In the genomic region with DNA sequence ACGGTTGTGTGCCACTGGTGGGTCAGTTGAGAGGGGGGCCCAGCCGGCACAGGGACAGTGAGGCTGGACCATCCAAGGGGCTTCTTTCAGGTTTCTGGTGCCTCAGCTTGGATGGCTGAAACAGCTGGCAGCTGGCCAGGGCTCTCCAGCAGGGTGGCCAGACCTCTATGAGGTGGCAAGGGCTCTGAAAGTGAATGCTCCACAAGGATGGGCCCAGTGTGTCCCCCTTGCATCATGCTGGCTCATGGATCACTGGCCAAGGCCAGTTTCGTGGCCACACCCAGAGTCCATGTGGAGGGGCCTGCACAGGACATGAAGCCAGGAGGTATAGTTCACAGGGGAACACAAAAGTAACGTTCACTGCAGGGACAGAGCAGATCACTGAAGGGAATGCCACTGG, we compare ENCODE assay signal across 18 cellular contexts. TPM values are rescaled to one million over a fixed set of nuclear protein-coding genes. Genes with fewer than 3 reads are reported as not detected.
DNase-seq lines count a peak whose midpoint lies in the region; ATAC-seq and TF ChIP-seq lines count a peak whose summit lies in the region.
"Had no signal": no experiment of that assay in that cellular context is flagged by ENCODE, and none has a peak within 500 bp of the region (broad histone marks: within the 10 kb centered on the region; RNA-seq: fewer than 3 reads in every experiment).

No MANE protein-coding gene starts in this region.

- peaks cover 5% of the 10 kb centered on the region; the same call in 1 of the 2 replicates for H3K9me1 ChIP-seq in IMR-90 (ENCODE audit: insufficient read depth, low read length)

- H2BK15ac ChIP-seq in IMR-90 (ENCODE audit: low read depth, low read length) = no peak overlapping the region
- no peak overlapping the region for H2BK15ac ChIP-seq in mesenchymal stem cell (ENCODE audit: low read depth, poor library complexity, severe bottlenecking)

- TF ChIP-seq POLR2A in IMR-90 (IDR thresholded peaks at IDR 0.05; ENCODE audit: low read depth, low read length) = no peak
- no peak for TF ChIP-seq POLR2A in testis (IDR thresholded peaks at IDR 0.05)

- H2BK12ac ChIP-seq in mesenchymal stem cell (ENCODE audit: low read length in 2 of 2) = no peak overlapping the region

- H3K23ac ChIP-seq in IMR-90 (ENCODE audit: low read depth, low read length) (no peak overlapping the region), mesenchymal stem cell (ENCODE audit: low read length in 2 of 2) (no peak overlapping the region)

- H4K5ac ChIP-seq in IMR-90 (ENCODE audit: low read depth, low read length) = no peak overlapping the region

- H2BK120ac ChIP-seq in IMR-90 (ENCODE audit: low read depth, low read length) (no peak overlapping the region), mesenchymal stem cell (ENCODE audit: low read depth, low read length) (no peak overlapping the region)

- no TSS peak for BruUV-seq in IMR-90 (replicated peaks; lab: Mats Ljungman, UMichigan)

- in situ Hi-C loops in IMR-90 (cut with MboI; ENCODE audit: low sequenced_read_pairs) = loop anchor here (5.0 kb wide), 1 partner anchor 310 kb away; no protein-coding TSS in a partner anchor

- no peak overlapping the region for H2AK5ac ChIP-seq in IMR-90 (ENCODE audit: low read depth, low read length)
- no peak overlapping the region for H2AK5ac ChIP-seq in mesenchymal stem cell (ENCODE audit: low read length, severe bottlenecking)

- H3K4ac ChIP-seq in IMR-90 (ENCODE audit: low read depth, low read length) (no peak overlapping the region), mesenchymal stem cell (ENCODE audit: low read depth in 1 of 2, low read length in 2 of 2) (no peak overlapping the region)

- dilution Hi-C loops in IMR-90 (cut with HindIII; ENCODE audit: low sequenced_read_pairs, unreplicated experiment) = no loop called here

- H3K9ac ChIP-seq in IMR-90 (ENCODE audit: low read depth, low read length) (no peak overlapping the region), mesenchymal stem cell (ENCODE audit: low read length) (no peak overlapping the region)

- no peak overlapping the region for H4K91ac ChIP-seq in IMR-90 (ENCODE audit: insufficient read depth, low read depth, low read length)
- H4K91ac ChIP-seq in mesenchymal stem cell (ENCODE audit: low read length) = no peak overlapping the region

- ATAC-seq in Right ventricle myocardium superior (ENCODE audit: poor library complexity) = no peak
- ATAC-seq in IMR-90 (ENCODE audit: low read depth) = no peak
- ATAC-seq: GM12878 had no signal

- H3K56ac ChIP-seq in IMR-90 (ENCODE audit: extremely low read depth, insufficient read depth, low read length) = no peak overlapping the region

- H2AFZ ChIP-seq in IMR-90 (replicated peaks; ENCODE audit: low read length, poor library complexity) = peak overlapping the region; percentile 14
- no peak overlapping the region for H2AFZ ChIP-seq in mesenchymal stem cell (ENCODE audit: low read depth, low read length)

- H3K18ac ChIP-seq in IMR-90 (ENCODE audit: low read depth, low read length) = no peak overlapping the region
- H3K18ac ChIP-seq in mesenchymal stem cell (ENCODE audit: low read depth in 1 of 2, low read length in 2 of 2) = no peak overlapping the region

- DNase-seq in Right ventricle myocardium superior (peak; percentile 41), cardiac septum (ENCODE audit: low spot score) (no peak), IMR-90 (no peak), ecto neural progenitor cell (ENCODE audit: low spot score) (peak; percentile 23), testis (no peak), mesenchymal stem cell (no peak), RKO (ENCODE audit: low spot score) (no peak), coronary artery (ENCODE audit: low spot score) (no peak)
- DNase-seq: C1 segment of cervical spinal cord; CD4-positive, CD25-positive, alpha-beta regulatory T cell; CD8-positive, alpha-beta memory T cell; COR-L47; DMS 273 treated with DMSO at 0.1 percent for 48 hours; DMS53; DND-41; EL had no signal

- H3K4me1 ChIP-seq in IMR-90 (ENCODE audit: control insufficient read depth, insufficient read depth, low read length) (peaks cover 2% of the 10 kb centered on the region; the same call in 1 of the 2 replicates), testis (peaks cover 39% of the 10 kb centered on the region), mesenchymal stem cell (ENCODE audit: control insufficient read depth, insufficient read depth, low read depth, low read length) (peaks cover 4% of the 10 kb centered on the region)

- H3K27me3 ChIP-seq in IMR-90 (ENCODE audit: control insufficient read depth, insufficient read depth, low read length) = no peaks in the 10 kb centered on the region
- no peaks in the 10 kb centered on the region for H3K27me3 ChIP-seq in testis
- H3K27me3 ChIP-seq in mesenchymal stem cell (ENCODE audit: control insufficient read depth in 1 of 2, insufficient read depth in 1 of 2, low read length in 2 of 2) = no peaks in the 10 kb centered on the region

- H3K14ac ChIP-seq in IMR-90 (replicated peaks; ENCODE audit: low read depth, low read length) (no peak overlapping the region), mesenchymal stem cell (ENCODE audit: low read length in 2 of 2) (no peak overlapping the region)

- no peaks in the 10 kb centered on the region for H3K9me3 ChIP-seq in IMR-90 (ENCODE audit: control insufficient read depth, insufficient read depth, low read length)
- H3K9me3 ChIP-seq in testis = no peaks in the 10 kb centered on the region
- H3K9me3 ChIP-seq in mesenchymal stem cell (ENCODE audit: control insufficient read depth, low read length) = no peaks in the 10 kb centered on the region

- H2AK9ac ChIP-seq in IMR-90 (replicated peaks; ENCODE audit: low read depth, low read length, poor library complexity) = no peak overlapping the region

- TF ChIP-seq RAD21 in IMR-90 (IDR thresholded peaks at IDR 0.05; ENCODE audit: low read length) = no peak

- H4K8ac ChIP-seq in IMR-90 (ENCODE audit: low read depth in 2 of 2, low read length in 2 of 2) = no peak overlapping the region
- H4K8ac ChIP-seq in mesenchymal stem cell (ENCODE audit: low read length) = no peak overlapping the region

- H4K20me1 ChIP-seq in IMR-90 (ENCODE audit: insufficient read depth, low read length) = no peaks in the 10 kb centered on the region

- no peak overlapping the region for H2BK20ac ChIP-seq in IMR-90 (ENCODE audit: low read depth, low read length)

- H3K79me1 ChIP-seq in IMR-90 (ENCODE audit: low read depth in 1 of 2, low read length in 2 of 2) = no peaks in the 10 kb centered on the region; a peak in 1 of 4 replicates
- no peaks in the 10 kb centered on the region for H3K79me1 ChIP-seq in mesenchymal stem cell (replicated peaks; ENCODE audit: low read length, poor library complexity, severe bottlenecking)

- intact Hi-C loops in Right ventricle myocardium superior (cut with DNase I) = no loop called here
- intact Hi-C loops in cardiac septum (cut with DNase I) = no loop called here
- intact Hi-C loops in IMR-90 (cut with micrococcal nuclease) = no loop called here
- intact Hi-C loops in testis (cut with DNase I; ENCODE audit: low total_unique reads) = no loop called here

- TF ChIP-seq CTCF in IMR-90 (conservative IDR thresholded peaks at IDR 0.05; ENCODE audit: low read depth, low read length) (no peak), testis (IDR thresholded peaks at IDR 0.05) (no peak), coronary artery (IDR thresholded peaks at IDR 0.05) (no peak)

- POLR2A ChIA-PET in IMR-90 (lab: Charles Lee; ENCODE audit: unreplicated experiment) = no interaction called here

- no peak overlapping the region for H3K27ac ChIP-seq in IMR-90 (ENCODE audit: insufficient read depth, low read length)
- peak overlapping the region; percentile 8 to 56 for H3K27ac ChIP-seq in testis
- H3K27ac ChIP-seq in mesenchymal stem cell (ENCODE audit: low read length, poor library complexity, severe bottlenecking) = no peak overlapping the region
- no peak overlapping the region for H3K27ac ChIP-seq in coronary artery

- H3K4me3 ChIP-seq in IMR-90 (ENCODE audit: insufficient read depth, low read depth, low read length) (no peak overlapping the region), testis (no peak overlapping the region), mesenchymal stem cell (ENCODE audit: insufficient read depth in 1 of 2, low read depth in 1 of 2, low read length in 2 of 2) (no peak overlapping the region), coronary artery (no peak overlapping the region)
- H3K4me3 ChIP-seq: GM12878, GM23338 had no signal

- 100% methylated on average over 1 of the region's 4 CpGs; no CpG with 5 or more reads in 1 of the 2 experiments for WGBS in IMR-90 (ENCODE audit: extremely low coverage in 2 of 2, insufficient read length in 1 of 2), 2 experiments
- 40 to 82% methylated on average over 1 to 4 of the region's 4 CpGs for WGBS in testis, 2 donors
- 87% methylated on average over 4 of the region's 4 CpGs for WGBS in mesenchymal stem cell

- H3K36me3 ChIP-seq in IMR-90 (ENCODE audit: control insufficient read depth, insufficient read depth, low read length) (no peaks in the 10 kb centered on the region), testis (ENCODE audit: low read depth, missing control alignments) (no peaks in the 10 kb centered on the region), mesenchymal stem cell (ENCODE audit: control insufficient read depth in 1 of 2, insufficient read depth in 2 of 2, low read depth in 1 of 2, low read length in 2 of 2) (no peaks in the 10 kb centered on the region)

- no peak overlapping the region for H3K4me2 ChIP-seq in IMR-90 (ENCODE audit: low read depth, low read length)
- no peak overlapping the region for H3K4me2 ChIP-seq in mesenchymal stem cell (ENCODE audit: low read length, poor library complexity, severe bottlenecking)
- H3K4me2 ChIP-seq: GM23338 had no signal

- CTCF ChIA-PET in IMR-90 (lab: Yijun Ruan, JAX) = interaction anchor here (1.3 kb wide), 1 partner anchor 139 kb away, joined by 4 read pairs; no protein-coding TSS in a partner anchor

- H2BK5ac ChIP-seq in IMR-90 (ENCODE audit: low read depth, low read length, poor library complexity, severe bottlenecking) (no peak overlapping the region), mesenchymal stem cell (ENCODE audit: low read depth, low read length, poor library complexity, severe bottlenecking) (no peak overlapping the region)

TF ChIP-seq in IMR-90, 13 proteins besides CTCF, POLR2A, EP300 and RAD21 (continues in another document):
- TF ChIP-seq CEBPB (IDR thresholded peaks at IDR 0.05; ENCODE audit: low read depth, low read length) (no peak), BHLHE40 (IDR thresholded peaks at IDR 0.05; ENCODE audit: low read depth, low read length) (no peak), SMC3 (IDR thresholded peaks at IDR 0.05; ENCODE audit: low read depth, low read length) (no peak)

RNA-seq across cellular contexts. Expression of a gene that starts 49.6 kb away (rescaled TPM):
- 7.3 TPM for total RNA-seq in Right ventricle myocardium superior
- 7.1 TPM for total RNA-seq in cardiac septum
- total RNA-seq in IMR-90 (2012; rRNA removed) = 0.54 and 0.83 TPM in 2 replicates
- 2.6 and 2.7 TPM in 2 replicates for polyA plus RNA-seq in IMR-90 (2012; rRNA removed)
- polyA plus RNA-seq in IMR-90 (2012; cell fraction: cytosol; rRNA removed) = 1.1 and 1.3 TPM in 2 replicates
- polyA plus RNA-seq in IMR-90 (2012; cell fraction: nucleus; rRNA removed; ENCODE audit: low replicate concordance) = 0.83 and 3.4 TPM in 2 replicates
- total RNA-seq in testis = 10 to 100 TPM; 18.5 to 33.2 TPM
- 32.5 TPM for polyA plus RNA-seq in testis (ENCODE audit: insufficient read depth, low read depth, low replicate concordance)
- polyA plus RNA-seq in mesenchymal stem cell (2013, experiment 1 of 2) = 10.1 TPM
- polyA plus RNA-seq in mesenchymal stem cell (2013, experiment 2 of 2) = 10.0 TPM

Comparison
In these comparisons a context has a peak if more than half of its experiments do, and no peak if none do; other contexts are left out.
1. DNase-seq: peak in Right ventricle myocardium superior (single experiment) and ecto neural progenitor cell (single experiment); none in cardiac septum (single experiment), IMR-90 (single experiment), testis (single experiment), mesenchymal stem cell (single experiment), RKO (single experiment) and coronary artery (single experiment).
2. H3K27ac ChIP-seq: peak in testis (2 of 2); none in IMR-90 (single experiment), mesenchymal stem cell (single experiment) and coronary artery (0 of 2).